Comparison of ENCODE assay signal across 8 cellular contexts in genomic region chr2:30862054-30862651, GRCh38. TPM values are rescaled to one million over a fixed set of nuclear protein-coding genes. Genes with fewer than 3 reads are reported as not detected.
DNase-seq lines count a peak whose midpoint lies in the region; ATAC-seq, FAIRE-seq and TF ChIP-seq lines count a peak whose summit lies in the region.

No MANE protein-coding gene starts in this region.

- H3K27me3 ChIP-seq in upper lobe of left lung, result no peaks in the 10 kb centered on the region

- H3K4me1 ChIP-seq in mucosa of descending colon (ENCODE audit: low read depth) (no peaks in the 10 kb centered on the region), upper lobe of left lung (no peaks in the 10 kb centered on the region)

- H3K36me3 ChIP-seq in mucosa of descending colon (ENCODE audit: low read depth) (no peaks in the 10 kb centered on the region), upper lobe of left lung (no peaks in the 10 kb centered on the region)

- H3K27ac ChIP-seq in upper lobe of left lung, result no peak overlapping the region

- no peak overlapping the region for H3K4me3 ChIP-seq in mucosa of descending colon
- H3K4me3 ChIP-seq in upper lobe of left lung, result no peak overlapping the region

- intact Hi-C loops in mucosa of descending colon (cut with DNase I, micrococcal nuclease), result no loop called here

- no peaks in the 10 kb centered on the region for H3K9me3 ChIP-seq in mucosa of descending colon
- H3K9me3 ChIP-seq in upper lobe of left lung, result no peaks in the 10 kb centered on the region

- peak; percentile 75 for FAIRE-seq in TTC549 (lab: Jason Lieb, UNC)

- no peak for TF ChIP-seq POLR2A in upper lobe of left lung (IDR thresholded peaks at IDR 0.05)

- TF ChIP-seq CTCF in mucosa of descending colon (IDR thresholded peaks at IDR 0.05) (peak; percentile 38), upper lobe of left lung (IDR thresholded peaks at IDR 0.05) (peak in 4 of 6 experiments; percentile 21 to 47 (median 30))

- WGBS in upper lobe of left lung, 2 donors, result 60% methylated on average over 3 of the region's 3 CpGs

- DNase-seq in DMS 273 treated with DMSO at 0.1 percent for 48 hours (lab: John Stamatoyannopoulos, UW), result peak; percentile 57
- peak; percentile 87 for DNase-seq in NCI-H1694 (lab: John Stamatoyannopoulos, UW)
- peak; percentile 7 for DNase-seq in effector CD8-positive, alpha-beta T cell (lab: John Stamatoyannopoulos, UW)
- DNase-seq in mucosa of descending colon, result peak in 2 of 3 donors; percentile 30 to 85
- peak in 1 of 2 donors; percentile 66 for DNase-seq in upper lobe of left lung
- DNase-seq in OCI-M2 (lab: John Stamatoyannopoulos, UW; ENCODE audit: unreplicated experiment), result no peak

- TF ChIP-seq EP300 in upper lobe of left lung (IDR thresholded peaks at IDR 0.05), result no peak

- ATAC-seq in GM21515 (IDR thresholded peaks at IDR 0.05; ENCODE audit: unreplicated experiment) (peak; percentile 56), mucosa of descending colon (peak; percentile 60), upper lobe of left lung (ENCODE audit: low FRiP score in 2 of 2) (peak in 1 of 2 donors; percentile 43)

RNA-seq across cellular contexts. Expression of gene CAPN13, which starts 54.9 kb away (rescaled TPM):
- 10 to 100 TPM; 36.7 to 88.6 (median 61.9) TPM for total RNA-seq in mucosa of descending colon
- 10 to 100 TPM in 5 of 6 donors, 1 to 10 TPM in 1; 9.4 to 46.1 (median 17.5) TPM for total RNA-seq in upper lobe of left lung
